ENCODE assay signal across 16 cellular contexts in genomic region chr17:51857052-51857593, GRCh38.
DNase-seq lines count a peak whose midpoint lies in the region; ATAC-seq and TF ChIP-seq lines count a peak whose summit lies in the region.
"Had no signal": no experiment of that assay in that cellular context is flagged by ENCODE, and none has a peak within 500 bp of the region (broad histone marks: within the 10 kb centered on the region; RNA-seq: fewer than 3 reads in every experiment).

No MANE protein-coding gene starts in this region.

- H3K27ac ChIP-seq in neural cell (ENCODE audit: low read length): no peak overlapping the region
- no peak overlapping the region for H3K27ac ChIP-seq in breast epithelium
- H3K27ac ChIP-seq: 22Rv1, left ventricle myocardium inferior, Peyer's patch had no signal

- H2AFZ ChIP-seq in neural cell (ENCODE audit: low read depth, low read length): no peak overlapping the region

- no peaks in the 10 kb centered on the region for H3F3A ChIP-seq in neural cell (ENCODE audit: insufficient read depth, low read length, poor library complexity, severe bottlenecking)

- H3K4me2 ChIP-seq in neural cell (ENCODE audit: low read length): no peak overlapping the region

- no peak overlapping the region for H3K9ac ChIP-seq in neural cell (ENCODE audit: low read length)

- no peaks in the 10 kb centered on the region for H3K79me2 ChIP-seq in neural cell (replicated peaks; ENCODE audit: insufficient read depth, low read length)

- H3K9me3 ChIP-seq in neural cell (ENCODE audit: low read length) (no peaks in the 10 kb centered on the region), breast epithelium (no peaks in the 10 kb centered on the region)
- H3K9me3 ChIP-seq: left ventricle myocardium inferior, Peyer's patch had no signal

- H3K27me3 ChIP-seq in neural cell (ENCODE audit: insufficient read depth, low read depth, low read length): no peaks in the 10 kb centered on the region
- H3K27me3 ChIP-seq in breast epithelium: peaks cover 0 to 17% of the 10 kb centered on the region in 2 donors
- H3K27me3 ChIP-seq: Peyer's patch had no signal

- no peaks in the 10 kb centered on the region for H3K4me1 ChIP-seq in breast epithelium
- H3K4me1 ChIP-seq: left ventricle myocardium inferior, Peyer's patch had no signal

- H3K9me2 ChIP-seq in neural cell (ENCODE audit: insufficient read depth, low read length): no peaks in the 10 kb centered on the region

- H4K20me1 ChIP-seq in neural cell (ENCODE audit: insufficient read depth): no peaks in the 10 kb centered on the region

- TF ChIP-seq RAD21 in neural cell (conservative IDR thresholded peaks at IDR 0.05): no peak

- in situ Hi-C loops in SK-MEL-5 (cut with HindIII; ENCODE audit: low pct_unique_long_range_greater_than_20kb, low sequenced_read_pairs): no loop called here

- H3K4me3 ChIP-seq in neural cell (ENCODE audit: low read length) (no peak overlapping the region), breast epithelium (no peak overlapping the region)
- H3K4me3 ChIP-seq: left ventricle myocardium inferior, Peyer's patch had no signal

- no peak for ATAC-seq in HG02642 (IDR thresholded peaks at IDR 0.05; ENCODE audit: poor library complexity, unreplicated experiment)
- ATAC-seq: activated CD4-positive, alpha-beta T cell treated with anti-CD3 and anti-CD28 coated beads for 36 hours had no signal

- DNase-seq in DMS 273 (lab: John Stamatoyannopoulos, UW; ENCODE audit: unreplicated experiment) (peak; percentile 66), DMS 273 treated with DMSO at 0.1 percent for 48 hours (lab: John Stamatoyannopoulos, UW) (no peak), NCI-H2029 treated with DMSO at 0.1 percent for 48 hours (lab: John Stamatoyannopoulos, UW) (peak; percentile 23), SK-MEL-5 (ENCODE audit: low read depth, low spot score) (peak; percentile 11), breast epithelium (ENCODE audit: low spot score in 2 of 2) (no peak)
- DNase-seq in stimulated activated naive CD4-positive, alpha-beta T cell (lab: John Stamatoyannopoulos, UW): no peak
- DNase-seq: activated CD4-positive, alpha-beta T cell treated with anti-CD3 and anti-CD28 coated beads for 36 hours; CD4-positive, CD25-positive, alpha-beta regulatory T cell; GF-D8; left ventricle myocardium inferior; NCI-H1930; Peyer's patch; stimulated activated CD4-positive, alpha-beta T cell treated with anti-CD3 and anti-CD28 coated beads, Interleukin-12 subunit alpha, Interleukin-12 subunit beta, amount 100 ng/mL, for 4 hours had no signal

- TF ChIP-seq CTCF in neural cell (IDR thresholded peaks at IDR 0.05; ENCODE audit: poor library complexity, severe bottlenecking): peak; percentile 28
- no peak for TF ChIP-seq CTCF in breast epithelium (IDR thresholded peaks at IDR 0.05)

- intact Hi-C loops in breast epithelium (cut with DNase I; ENCODE audit: low total_unique reads): no loop called here

- no peaks in the 10 kb centered on the region for H3K36me3 ChIP-seq in neural cell (ENCODE audit: insufficient read depth, low read length)
- no peaks in the 10 kb centered on the region for H3K36me3 ChIP-seq in breast epithelium
- H3K36me3 ChIP-seq: left ventricle myocardium inferior, Peyer's patch had no signal

- no peak for TF ChIP-seq POLR2A in breast epithelium (IDR thresholded peaks at IDR 0.05)

- TF ChIP-seq EP300 in neural cell (conservative IDR thresholded peaks at IDR 0.05; ENCODE audit: poor library complexity, severe bottlenecking): no peak

TF ChIP-seq in neural cell, 6 proteins besides CTCF, POLR2A, EP300 and RAD21:
- TF ChIP-seq TAF1 (IDR thresholded peaks at IDR 0.05; ENCODE audit: low read depth): no peak
- no peak for TF ChIP-seq POLR2AphosphoS5 (IDR thresholded peaks at IDR 0.05)
- TF ChIP-seq MXI1 (conservative IDR thresholded peaks at IDR 0.05; ENCODE audit: poor library complexity, severe bottlenecking): no peak
- no peak for TF ChIP-seq EZH2 (IDR thresholded peaks at IDR 0.05; ENCODE audit: borderline replicate concordance, insufficient read depth, low read length, poor library complexity, severe bottlenecking)
- TF ChIP-seq REST (IDR thresholded peaks at IDR 0.05; ENCODE audit: borderline replicate concordance): no peak
- TF ChIP-seq SMC3 (conservative IDR thresholded peaks at IDR 0.05; ENCODE audit: poor library complexity): no peak

Comparison
In these comparisons a context has a peak if more than half of its experiments do, and no peak if none do; other contexts are left out.
1. DNase-seq: peak in DMS 273 (single experiment), NCI-H2029 treated with DMSO at 0.1 percent for 48 hours (single experiment) and SK-MEL-5 (single experiment); none in DMS 273 treated with DMSO at 0.1 percent for 48 hours (single experiment), stimulated activated naive CD4-positive, alpha-beta T cell (0 of 6) and breast epithelium (0 of 2).